ENCODE assay signal across 16 cellular contexts in the genomic region with DNA sequence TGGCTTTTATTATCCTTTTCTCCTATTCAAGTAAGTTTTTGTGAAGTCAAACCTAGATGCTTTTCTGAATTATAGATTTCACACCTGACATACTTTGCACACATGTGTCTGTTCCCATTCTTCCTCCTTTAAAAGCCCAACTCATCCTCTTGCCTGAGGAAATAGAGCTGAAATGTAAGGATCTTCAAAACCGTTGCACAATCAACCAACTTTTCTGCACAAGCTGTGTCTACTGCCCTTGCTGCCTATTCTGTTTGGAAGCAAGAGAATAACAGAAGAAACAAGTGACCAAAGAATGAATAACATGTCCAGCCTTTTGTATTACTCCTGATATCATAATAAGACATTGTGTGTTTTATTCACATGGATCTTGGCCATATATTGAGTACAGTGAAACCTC.
DNase-seq lines count a peak whose midpoint lies in the region; TF ChIP-seq lines count a peak whose summit lies in the region.
"Had no signal": no experiment of that assay in that cellular context is flagged by ENCODE, and none has a peak within 500 bp of the region (broad histone marks: within the 10 kb centered on the region; RNA-seq: fewer than 3 reads in every experiment).

No MANE protein-coding gene starts in this region.

- no peak overlapping the region for H3K4me2 ChIP-seq in skeletal muscle satellite cell (ENCODE audit: low read length)
- H3K4me2 ChIP-seq: KMS-11 had no signal

- H3K9ac ChIP-seq in skeletal muscle satellite cell (ENCODE audit: low read depth, low read length) = peak overlapping the region; percentile 35
- H3K9ac ChIP-seq: KMS-11 had no signal

- no peak overlapping the region for H3K4me3 ChIP-seq in SJSA1
- no peak overlapping the region for H3K4me3 ChIP-seq in mesodermal cell (ENCODE audit: extremely low read depth, insufficient read depth, low read length, poor library complexity, severe bottlenecking)
- H3K4me3 ChIP-seq in skeletal muscle satellite cell (ENCODE audit: low read length) = no peak overlapping the region
- H3K4me3 ChIP-seq in stomach = no peak overlapping the region

- peaks cover 27% of the 10 kb centered on the region for H3K27me3 Mint-ChIP-seq in activated CD4-positive, alpha-beta T cell treated with anti-CD3 and anti-CD28 coated beads, Interleukin-2, amount 10 ng/mL, durations not matched to agents 24 days and 14 days

- H3K4me1 Mint-ChIP-seq in activated CD4-positive, alpha-beta T cell treated with anti-CD3 and anti-CD28 coated beads, Interleukin-2, amount 10 ng/mL, durations not matched to agents 24 days and 14 days = peaks cover 4% of the 10 kb centered on the region

- H3K36me3 ChIP-seq in SJSA1 (no peaks in the 10 kb centered on the region), mesodermal cell (ENCODE audit: control insufficient read depth, insufficient read depth, low read length) (no peaks in the 10 kb centered on the region), skeletal muscle satellite cell (ENCODE audit: insufficient read depth, low read length) (no peaks in the 10 kb centered on the region), stomach (no peaks in the 10 kb centered on the region)

- no peak overlapping the region for H3K27ac Mint-ChIP-seq in activated CD4-positive, alpha-beta T cell treated with anti-CD3 and anti-CD28 coated beads, Interleukin-2, amount 10 ng/mL, durations not matched to agents 24 days and 14 days

- TF ChIP-seq POLR2A in stomach (IDR thresholded peaks at IDR 0.05) = no peak

- DNase-seq in EH (ENCODE audit: low read depth) = peak; percentile 53
- no peak for DNase-seq in SJSA1 (ENCODE audit: low read depth in 1 of 2, low spot score in 2 of 2)
- no peak for DNase-seq in stomach
- DNase-seq in NCI-H2171 (lab: John Stamatoyannopoulos, UW) = no peak
- no peak for DNase-seq in activated CD4-positive, alpha-beta T cell treated with anti-CD3 and anti-CD28 coated beads, Interleukin-2, amount 10 ng/mL, durations not matched to agents 24 days and 14 days
- DNase-seq: C1 segment of cervical spinal cord, DMS79, MV-4-11, NCI-H187, NCI-H2107, NCI-H2227 treated with DMSO at 0.1 percent for 48 hours, RPMI8226, SHP77 treated with DMSO at 0.1 percent for 48 hours had no signal

- intact Hi-C loops in stomach (cut with DNase I; ENCODE audit: low total_unique reads) = no loop called here
- intact Hi-C loops in activated CD4-positive, alpha-beta T cell treated with anti-CD3 and anti-CD28 coated beads, Interleukin-2, amount 10 ng/mL, durations not matched to agents 24 days and 14 days (cut with micrococcal nuclease) = loop anchor here (1.0 kb wide), 1 partner anchor 223 kb away; no protein-coding TSS in a partner anchor

- H3K27me3 ChIP-seq in SJSA1 (replicated peaks) (no peaks in the 10 kb centered on the region), skeletal muscle satellite cell (ENCODE audit: control insufficient read depth, insufficient read depth, low read length) (no peaks in the 10 kb centered on the region), stomach (no peaks in the 10 kb centered on the region)

- H3K27ac ChIP-seq in SJSA1 (peak overlapping the region; percentile 55), mesodermal cell (ENCODE audit: low read depth, low read length, severe bottlenecking) (peak overlapping the region; percentile 79), stomach (no peak overlapping the region)
- H3K27ac ChIP-seq: KMS-11 had no signal

- H3K9me3 ChIP-seq in SJSA1 (replicated peaks) (no peaks in the 10 kb centered on the region), mesodermal cell (ENCODE audit: control insufficient read depth, low read length) (no peaks in the 10 kb centered on the region), skeletal muscle satellite cell (replicated peaks; ENCODE audit: low read length) (no peaks in the 10 kb centered on the region), stomach (no peaks in the 10 kb centered on the region)

- H3K4me3 Mint-ChIP-seq in activated CD4-positive, alpha-beta T cell treated with anti-CD3 and anti-CD28 coated beads, Interleukin-2, amount 10 ng/mL, durations not matched to agents 24 days and 14 days = no peak overlapping the region

- H3K9me3 Mint-ChIP-seq in activated CD4-positive, alpha-beta T cell treated with anti-CD3 and anti-CD28 coated beads, Interleukin-2, amount 10 ng/mL, durations not matched to agents 24 days and 14 days = no peaks in the 10 kb centered on the region

- H3K36me3 Mint-ChIP-seq in activated CD4-positive, alpha-beta T cell treated with anti-CD3 and anti-CD28 coated beads, Interleukin-2, amount 10 ng/mL, durations not matched to agents 24 days and 14 days (ENCODE audit: low read depth) = no peaks in the 10 kb centered on the region

- no CpG with 5 or more reads among the region's 1 CpG for WGBS in mesodermal cell (ENCODE audit: insufficient coverage in 2 of 2), 2 experiments
- WGBS in stomach, 5 donors = 45 to 59% (median 52%) methylated on average over 1 of the region's 1 CpG

- H3K4me1 ChIP-seq in SJSA1 (replicated peaks) (peaks cover 35% of the 10 kb centered on the region), mesodermal cell (ENCODE audit: control insufficient read depth, insufficient read depth, low read length, poor library complexity, severe bottlenecking) (peaks cover 36% of the 10 kb centered on the region), skeletal muscle satellite cell (ENCODE audit: control insufficient read depth, insufficient read depth, low read length) (peaks cover 14% of the 10 kb centered on the region), stomach (peaks cover 0 to 22% (median 2%) of the 10 kb centered on the region in 4 donors)

- no peak for TF ChIP-seq CTCF in stomach (IDR thresholded peaks at IDR 0.05)

- TF ChIP-seq EP300 in stomach (IDR thresholded peaks at IDR 0.05) = no peak

Comparison
In these comparisons a context has a peak if more than half of its experiments do, and no peak if none do; other contexts are left out.
1. H3K27ac ChIP-seq: peak in SJSA1 (single experiment) and mesodermal cell (single experiment); none in stomach (0 of 5).